ENCODE assay signal across 4 cellular contexts in the genomic region with DNA sequence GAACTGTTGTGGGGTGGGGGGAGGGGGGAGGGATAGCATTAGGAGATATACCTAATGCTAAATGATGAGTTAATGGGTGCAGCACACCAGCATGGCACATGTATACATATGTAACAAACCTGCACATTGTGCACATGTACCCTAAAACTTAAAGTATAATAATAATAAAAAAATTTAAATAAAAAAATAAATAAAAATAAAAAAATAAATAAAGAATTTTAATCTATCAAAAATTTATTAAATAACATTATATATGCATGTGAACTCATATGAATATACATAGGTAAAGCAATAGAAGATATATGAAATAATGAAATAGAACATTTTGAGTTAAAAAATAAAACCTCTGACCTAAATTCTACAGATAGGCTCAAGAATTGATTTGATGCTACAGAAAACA.
A peak's percentile ranks its signal among the peaks of the same experiment; 100 is the strongest.
DNase-seq lines count a peak whose midpoint lies in the region; ATAC-seq, FAIRE-seq and TF ChIP-seq lines count a peak whose summit lies in the region.
"Not testable (repeated sequence)": the region's sequence is repeated elsewhere in the genome, so short reads cannot be mapped to it uniquely, and the experiment has no call there.

No MANE protein-coding gene starts in this region.

- H3K9ac ChIP-seq in kidney (ENCODE audit: low read length in 2 of 2) = not testable (repeated sequence)

- not testable (repeated sequence) for H3K4me3 Mint-ChIP-seq in WTC11

- intact Hi-C loops in kidney (cut with DNase I) = not testable (repeated sequence)

- not testable (repeated sequence) for DNase-seq in WTC11 (ENCODE audit: low spot score); frontal cortex (ENCODE audit: low spot score in 2 of 2); kidney

- not testable (repeated sequence) for H3K4me1 ChIP-seq in kidney (ENCODE audit: control insufficient read depth in 1 of 2, insufficient read depth in 1 of 2, low read depth in 1 of 2, low read length in 2 of 2)

- not testable (repeated sequence) for H3K27me3 Mint-ChIP-seq in WTC11 (ENCODE audit: low read depth)

- POLR2A ChIA-PET in WTC11 (lab: Charles Lee) = not testable (repeated sequence)

- not testable (repeated sequence) for ATAC-seq in WTC11

- FAIRE-seq in A204.1 (lab: Jason Lieb, UNC) = peak; percentile 32
- peak; percentile 55 for FAIRE-seq in frontal cortex (lab: Jason Lieb, UNC)
- FAIRE-seq in kidney (lab: Jason Lieb, UNC) = peak; percentile 29

- H3K36me3 Mint-ChIP-seq in WTC11 = not testable (repeated sequence)

- peaks cover 11% of the 10 kb centered on the region for H3K9me3 Mint-ChIP-seq in WTC11

- CTCF ChIA-PET in WTC11 (lab: Charles Lee) = not testable (repeated sequence)

- H3K36me3 ChIP-seq in kidney (ENCODE audit: control insufficient read depth in 1 of 2, insufficient read depth in 2 of 2, low read length in 2 of 2) = not testable (repeated sequence)

- not testable (repeated sequence) for H3K4me3 ChIP-seq in kidney (ENCODE audit: low read length in 2 of 2)

- not testable (repeated sequence) for H3K27ac Mint-ChIP-seq in WTC11

- not testable (repeated sequence) for TF ChIP-seq CTCF in WTC11 (IDR thresholded peaks at IDR 0.05); kidney (IDR thresholded peaks at IDR 0.05; ENCODE audit: borderline replicate concordance, extremely low read depth, insufficient read depth)

- not testable (repeated sequence) for H3K27ac ChIP-seq in kidney (ENCODE audit: low read depth in 2 of 2, low read length in 2 of 2)

- H3K4me1 Mint-ChIP-seq in WTC11 = not testable (repeated sequence)

- H3K9me3 ChIP-seq in kidney (ENCODE audit: control insufficient read depth in 1 of 2, low read length in 2 of 2) = not testable (repeated sequence)

TF ChIP-seq in WTC11, 78 proteins besides CTCF, POLR2A, EP300 and RAD21:
- peak; percentile 93 for TF ChIP-seq HMGA2 (CRISPR knock-in tag; IDR thresholded peaks at IDR 0.05)
